In the genomic region with DNA sequence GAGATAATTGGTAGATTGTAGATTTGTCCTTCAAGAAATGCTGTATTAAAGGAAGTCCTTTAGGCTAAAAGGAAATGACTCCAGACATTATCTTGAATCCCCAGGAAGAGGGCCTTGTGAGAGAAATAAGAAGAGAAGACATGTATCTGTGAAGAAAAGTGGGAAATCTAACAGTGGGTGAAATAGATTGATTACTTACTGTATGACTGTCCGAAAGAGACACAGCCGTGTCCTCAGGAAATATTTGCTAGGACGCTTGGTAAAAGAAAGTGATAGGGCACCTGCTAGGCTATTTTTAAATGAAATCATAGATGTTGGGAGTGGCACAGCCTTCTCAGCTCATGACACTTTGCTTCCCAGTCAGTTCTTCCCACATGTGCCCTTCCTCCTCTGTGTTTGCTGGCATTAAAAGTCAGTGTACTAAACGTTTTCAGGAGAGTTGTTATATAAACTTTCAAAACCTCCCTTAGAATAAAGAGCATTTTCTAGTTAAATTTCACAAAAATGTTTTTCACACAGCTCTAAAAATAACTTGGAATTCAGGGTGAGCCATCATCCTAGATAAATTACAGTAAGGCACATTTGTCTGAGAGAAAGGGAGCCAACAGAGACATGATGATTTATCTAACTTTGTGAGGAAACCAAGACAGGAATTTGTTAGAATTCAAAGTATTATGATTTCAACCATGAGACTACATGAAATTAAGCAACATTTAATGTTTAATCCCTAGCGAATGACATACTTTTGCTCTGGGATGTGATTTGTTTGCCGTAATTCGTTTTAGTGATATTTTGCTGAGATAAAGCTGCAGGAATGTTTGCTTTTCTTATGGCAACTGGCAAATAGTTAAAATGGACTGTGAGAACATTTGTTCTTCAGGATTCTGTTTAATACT, we compare ENCODE assay signal across 2 cellular contexts.
TF ChIP-seq lines count a peak whose summit lies in the region.

No MANE protein-coding gene starts in this region.

TF ChIP-seq in endothelial cell of umbilical vein, 7 proteins besides CTCF, POLR2A, EP300 and RAD21:
- no peak for TF ChIP-seq MYC (IDR thresholded peaks at IDR 0.05; ENCODE audit: low read depth, low read length)
- no peak for TF ChIP-seq JUN (IDR thresholded peaks at IDR 0.05; ENCODE audit: borderline replicate concordance, insufficient read depth, insufficient read length, low read depth)
- TF ChIP-seq, protein P1, sequence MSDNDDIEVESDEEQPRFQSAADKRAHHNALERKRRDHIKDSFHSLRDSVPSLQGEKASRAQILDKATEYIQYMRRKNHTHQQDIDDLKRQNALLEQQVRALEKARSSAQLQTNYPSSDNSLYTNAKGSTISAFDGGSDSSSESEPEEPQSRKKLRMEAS (IDR thresholded peaks at IDR 0.05; ENCODE audit: insufficient read depth, insufficient read length): no peak
- no peak for TF ChIP-seq GATA2 (IDR thresholded peaks at IDR 0.05; ENCODE audit: insufficient read depth, insufficient read length, low read depth, low read length)
- TF ChIP-seq EZH2 (IDR thresholded peaks at IDR 0.05; ENCODE audit: borderline replicate concordance, low read depth, low read length, severe bottlenecking): no peak
- TF ChIP-seq POLR2AphosphoS5 (IDR thresholded peaks at IDR 0.05; ENCODE audit: insufficient read depth, low read depth, low read length): no peak
- no peak for TF ChIP-seq FOS (IDR thresholded peaks at IDR 0.05; ENCODE audit: borderline replicate concordance, insufficient read depth, low read length)

TF ChIP-seq in HepG2, 621 proteins besides CTCF, POLR2A, EP300 and RAD21:
- no peak for TF ChIP-seq NFE2 (CRISPR knock-in tag; IDR thresholded peaks at IDR 0.05)
- TF ChIP-seq ISX (CRISPR knock-in tag; conservative IDR thresholded peaks at IDR 0.05): no peak
- no peak for TF ChIP-seq ZNF296 (CRISPR knock-in tag; conservative IDR thresholded peaks at IDR 0.05)
- TF ChIP-seq, protein P2, sequence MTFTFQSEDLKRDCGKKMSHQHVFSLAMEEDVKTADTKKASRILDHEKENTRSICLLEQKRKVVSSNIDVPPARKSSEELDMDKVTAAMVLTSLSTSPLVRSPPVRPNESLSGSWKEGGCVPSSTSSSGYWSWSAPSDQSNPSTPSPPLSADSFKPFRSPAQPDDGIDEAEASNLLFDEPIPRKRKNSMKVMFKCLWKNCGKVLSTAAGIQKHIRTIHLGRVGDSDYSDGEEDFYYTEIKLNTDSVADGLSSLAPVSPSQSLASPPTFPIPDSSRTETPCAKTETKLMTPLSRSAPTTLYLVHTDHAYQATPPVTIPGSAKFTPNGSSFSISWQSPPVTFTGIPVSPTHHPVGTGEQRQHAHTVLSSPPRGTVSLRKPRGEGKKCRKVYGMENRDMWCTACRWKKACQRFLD (CRISPR knock-in tag; IDR thresholded peaks at IDR 0.05; ENCODE audit: borderline replicate concordance): no peak
- no peak for TF ChIP-seq ZNF724P (CRISPR knock-in tag; IDR thresholded peaks at IDR 0.05; ENCODE audit: borderline replicate concordance)
- no peak for TF ChIP-seq SMARCE1 (IDR thresholded peaks at IDR 0.05; ENCODE audit: borderline replicate concordance)
- TF ChIP-seq ZNF703 (CRISPR knock-in tag; IDR thresholded peaks at IDR 0.05; ENCODE audit: borderline replicate concordance): no peak
- no peak for TF ChIP-seq ATF7 (IDR thresholded peaks at IDR 0.05)
- TF ChIP-seq ATF7 (CRISPR knock-in tag; IDR thresholded peaks at IDR 0.05): no peak
- TF ChIP-seq, protein P3, sequence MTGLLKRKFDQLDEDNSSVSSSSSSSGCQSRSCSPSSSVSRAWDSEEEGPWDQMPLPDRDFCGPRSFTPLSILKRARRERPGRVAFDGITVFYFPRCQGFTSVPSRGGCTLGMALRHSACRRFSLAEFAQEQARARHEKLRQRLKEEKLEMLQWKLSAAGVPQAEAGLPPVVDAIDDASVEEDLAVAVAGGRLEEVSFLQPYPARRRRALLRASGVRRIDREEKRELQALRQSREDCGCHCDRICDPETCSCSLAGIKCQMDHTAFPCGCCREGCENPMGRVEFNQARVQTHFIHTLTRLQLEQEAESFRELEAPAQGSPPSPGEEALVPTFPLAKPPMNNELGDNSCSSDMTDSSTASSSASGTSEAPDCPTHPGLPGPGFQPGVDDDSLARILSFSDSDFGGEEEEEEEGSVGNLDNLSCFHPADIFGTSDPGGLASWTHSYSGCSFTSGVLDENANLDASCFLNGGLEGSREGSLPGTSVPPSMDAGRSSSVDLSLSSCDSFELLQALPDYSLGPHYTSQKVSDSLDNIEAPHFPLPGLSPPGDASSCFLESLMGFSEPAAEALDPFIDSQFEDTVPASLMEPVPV (CRISPR knock-in tag; IDR thresholded peaks at IDR 0.05): no peak
